2 cellular contexts compared by ENCODE assay signal in genomic region chr14:24343795-24344660, GRCh38.
TF ChIP-seq lines count a peak whose summit lies in the region.

No MANE protein-coding gene starts in this region.

TF ChIP-seq in HEK293, 187 proteins besides CTCF, POLR2A, EP300 and RAD21 (continued from another document):
- no peak for TF ChIP-seq ZBTB49 (tag by site-specific recombination; IDR thresholded peaks at IDR 0.05; ENCODE audit: low read depth)
- no peak for TF ChIP-seq ZNF707 (tag by site-specific recombination; IDR thresholded peaks at IDR 0.05)
- no peak for TF ChIP-seq ZNF596 (tag by site-specific recombination; IDR thresholded peaks at IDR 0.05)
- peak; percentile 57 for TF ChIP-seq ZNF426 (tag by site-specific recombination; IDR thresholded peaks at IDR 0.05)
- no peak for TF ChIP-seq ZNF37A (tag by site-specific recombination; IDR thresholded peaks at IDR 0.05)
- no peak for TF ChIP-seq ZBTB44 (tag by site-specific recombination; IDR thresholded peaks at IDR 0.05)
- 0 out of 2 replicates have a peak, but pooled peaks have one; percentile 25 for TF ChIP-seq ZNF19 (tag by site-specific recombination; IDR thresholded peaks at IDR 0.05; ENCODE audit: low read depth)
- no peak for TF ChIP-seq ZBTB48 (tag by site-specific recombination; IDR thresholded peaks at IDR 0.05)
- TF ChIP-seq ZNF335 (tag by site-specific recombination; conservative IDR thresholded peaks at IDR 0.05), result no peak
- TF ChIP-seq ZBTB7A (tag by site-specific recombination; IDR thresholded peaks at IDR 0.05; ENCODE audit: low read depth), result no peak
- no peak for TF ChIP-seq ZNF843 (tag by site-specific recombination; IDR thresholded peaks at IDR 0.05)
- TF ChIP-seq ZBTB8A (tag by site-specific recombination; IDR thresholded peaks at IDR 0.05), result peak; percentile 48; the same call in 1 of the 2 replicates
- TF ChIP-seq ZNF623 (tag by site-specific recombination; IDR thresholded peaks at IDR 0.05), result peak; percentile 64
- no peak for TF ChIP-seq MYNN (tag by site-specific recombination; IDR thresholded peaks at IDR 0.05; ENCODE audit: borderline replicate concordance)
- no peak for TF ChIP-seq ZNF473 (tag by site-specific recombination; IDR thresholded peaks at IDR 0.05)
- TF ChIP-seq HOXD13 (CRISPR knock-in tag; IDR thresholded peaks at IDR 0.05; ENCODE audit: borderline replicate concordance), result no peak
- TF ChIP-seq ZBTB21 (tag by site-specific recombination; IDR thresholded peaks at IDR 0.05), result 0 out of 2 replicates have a peak, but pooled peaks have one; percentile 41
- TF ChIP-seq ZFHX2 (tag by site-specific recombination; conservative IDR thresholded peaks at IDR 0.05), result no peak
- no peak for TF ChIP-seq ZNF768 (tag by site-specific recombination; IDR thresholded peaks at IDR 0.05)
- peak; percentile 40; the same call in 1 of the 2 replicates for TF ChIP-seq ZNF266 (tag by site-specific recombination; IDR thresholded peaks at IDR 0.05; ENCODE audit: low read depth)
- 0 out of 2 replicates have a peak, but pooled peaks have one; percentile 22 for TF ChIP-seq ZNF629 (tag by site-specific recombination; IDR thresholded peaks at IDR 0.05)
- no peak for TF ChIP-seq ZNF654 (tag by site-specific recombination; IDR thresholded peaks at IDR 0.05; ENCODE audit: low read depth)
- no peak for TF ChIP-seq ZNF239 (tag by site-specific recombination; IDR thresholded peaks at IDR 0.05)
- TF ChIP-seq KLF1 (tag by site-specific recombination; IDR thresholded peaks at IDR 0.05), result no peak
- no peak for TF ChIP-seq ZNF639 (tag by site-specific recombination; IDR thresholded peaks at IDR 0.05)
- no peak for TF ChIP-seq ZNF26 (tag by site-specific recombination; IDR thresholded peaks at IDR 0.05)
- TF ChIP-seq ZNF433 (tag by site-specific recombination; IDR thresholded peaks at IDR 0.05; ENCODE audit: low read depth), result 0 out of 2 replicates have a peak, but pooled peaks have one; percentile 7

TF ChIP-seq in HepG2, 621 proteins besides CTCF, POLR2A, EP300 and RAD21 (continued from another document and continues in another):
- TF ChIP-seq KLF12 (CRISPR knock-in tag; IDR thresholded peaks at IDR 0.05; ENCODE audit: borderline replicate concordance) (no peak), NFE2L1 (CRISPR knock-in tag; IDR thresholded peaks at IDR 0.05; ENCODE audit: borderline replicate concordance) (no peak), ZNF24 (IDR thresholded peaks at IDR 0.05) (peak; percentile 80; the same call in 1 of the 2 replicates), ZNF614 (CRISPR knock-in tag; IDR thresholded peaks at IDR 0.05; ENCODE audit: borderline replicate concordance) (peak; percentile 69; the same call in 1 of the 2 replicates), HNF1B (CRISPR knock-in tag; IDR thresholded peaks at IDR 0.05) (0 out of 2 replicates have a peak, but pooled peaks have one; percentile 27), FOXC1 (CRISPR knock-in tag; IDR thresholded peaks at IDR 0.05; ENCODE audit: borderline replicate concordance) (0 out of 2 replicates have a peak, but pooled peaks have one; percentile 15), KDM2A (CRISPR knock-in tag; IDR thresholded peaks at IDR 0.05; ENCODE audit: borderline replicate concordance, low read depth) (no peak), ATAD3A (CRISPR knock-in tag; IDR thresholded peaks at IDR 0.05) (no peak), RAD51 (IDR thresholded peaks at IDR 0.05; ENCODE audit: borderline replicate concordance) (no peak), YEATS4 (CRISPR knock-in tag; IDR thresholded peaks at IDR 0.05; ENCODE audit: borderline replicate concordance) (no peak), ZNF850 (CRISPR knock-in tag; conservative IDR thresholded peaks at IDR 0.05) (no peak), STAT5B (CRISPR knock-in tag; IDR thresholded peaks at IDR 0.05) (no peak), THRA (CRISPR knock-in tag; IDR thresholded peaks at IDR 0.05; ENCODE audit: borderline replicate concordance) (peak; percentile 42; the same call in 1 of the 2 replicates), ZGPAT (CRISPR knock-in tag; IDR thresholded peaks at IDR 0.05) (0 out of 2 replicates have a peak, but pooled peaks have one; percentile 39), PRMT3 (CRISPR knock-in tag; IDR thresholded peaks at IDR 0.05; ENCODE audit: borderline replicate concordance, low read depth) (no peak), ZNF235 (CRISPR knock-in tag; IDR thresholded peaks at IDR 0.05; ENCODE audit: borderline replicate concordance) (no peak), GATA4 (IDR thresholded peaks at IDR 0.05; ENCODE audit: borderline replicate concordance, low read depth) (no peak), ZSCAN20 (CRISPR knock-in tag; IDR thresholded peaks at IDR 0.05; ENCODE audit: borderline replicate concordance) (no peak), FOXA3 (CRISPR knock-in tag; IDR thresholded peaks at IDR 0.05) (0 out of 2 replicates have a peak, but pooled peaks have one; percentile 21), IRF1 (CRISPR knock-in tag; IDR thresholded peaks at IDR 0.05; ENCODE audit: low read depth) (no peak), TEAD3 (CRISPR knock-in tag; optimal IDR thresholded peaks at IDR 0.05; ENCODE audit: borderline replicate concordance) (peak; percentile 72), HMGXB4 (CRISPR knock-in tag; IDR thresholded peaks at IDR 0.05; ENCODE audit: borderline replicate concordance in 1 of 2, low read depth in 1 of 2) (peak; percentile 32 to 40; a peak in 1 of 4 replicates), PITX1 (CRISPR knock-in tag; IDR thresholded peaks at IDR 0.05) (0 out of 2 replicates have a peak, but pooled peaks have one; percentile 48), DDIT3 (CRISPR knock-in tag; IDR thresholded peaks at IDR 0.05) (no peak), ZNF670 (CRISPR knock-in tag; IDR thresholded peaks at IDR 0.05; ENCODE audit: borderline replicate concordance) (0 out of 2 replicates have a peak, but pooled peaks have one; percentile 50), ZNF142 (CRISPR knock-in tag; IDR thresholded peaks at IDR 0.05) (no peak), PHF21A (CRISPR knock-in tag; IDR thresholded peaks at IDR 0.05) (no peak), ARNTL (CRISPR knock-in tag; IDR thresholded peaks at IDR 0.05) (peak; percentile 26; the same call in 1 of the 2 replicates), ZBTB34 (CRISPR knock-in tag; IDR thresholded peaks at IDR 0.05) (no peak), ZNF660 (CRISPR knock-in tag; IDR thresholded peaks at IDR 0.05; ENCODE audit: borderline replicate concordance, low read depth) (no peak)
